9 cellular contexts compared by ENCODE assay signal in the genomic region with DNA sequence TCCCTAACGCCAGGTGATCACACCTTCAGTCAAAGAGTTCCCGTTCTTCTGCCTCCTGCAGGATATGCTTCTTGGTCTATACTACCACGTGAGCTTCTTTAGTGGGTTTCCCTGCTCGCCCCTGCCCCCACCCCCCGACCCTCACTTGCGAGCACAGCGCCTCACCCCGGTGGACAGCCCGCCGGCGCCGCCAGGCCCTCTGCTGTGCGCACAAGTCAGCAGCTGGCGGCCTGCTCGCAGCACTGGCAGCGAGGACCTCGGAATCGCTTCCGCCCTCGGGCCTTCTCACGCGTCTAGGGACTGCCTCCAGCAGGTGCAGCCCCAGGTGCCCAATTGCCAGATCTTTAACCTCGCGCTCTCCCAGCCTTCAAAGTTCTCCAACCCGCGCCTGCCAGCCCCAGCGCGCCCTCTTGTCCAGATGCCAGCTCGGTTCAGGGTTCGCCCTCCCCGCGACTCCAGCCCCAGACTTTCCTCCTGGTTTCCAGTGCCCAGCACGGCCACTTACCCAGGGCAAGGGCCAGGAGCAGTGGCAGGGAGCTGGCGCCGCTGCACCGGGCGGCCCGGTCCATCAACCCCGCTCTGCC. TPM values are rescaled to one million over a fixed set of nuclear protein-coding genes. Genes with fewer than 3 reads are reported as not detected.
A peak's percentile ranks its signal among the peaks of the same experiment; 100 is the strongest.
DNase-seq lines count a peak whose midpoint lies in the region; ATAC-seq and TF ChIP-seq lines count a peak whose summit lies in the region.
"Had no signal": no experiment of that assay in that cellular context is flagged by ENCODE, and none has a peak within 500 bp of the region (broad histone marks: within the 10 kb centered on the region; RNA-seq: fewer than 3 reads in every experiment).

No MANE protein-coding gene starts in this region.

- in situ Hi-C loops in SK-MEL-5 (cut with HindIII; ENCODE audit: low pct_unique_long_range_greater_than_20kb, low sequenced_read_pairs) = no loop called here

- peaks cover 0 to 3% (median 0%) of the 10 kb centered on the region in 7 donors for H3K9me3 Mint-ChIP-seq in naive B cell

- H3K27ac Mint-ChIP-seq in naive B cell = no peak overlapping the region

- TF ChIP-seq CTCF in fibroblast of mammary gland (conservative IDR thresholded peaks at IDR 0.05; ENCODE audit: control insufficient read depth, insufficient read depth, low read depth, low read length) = no peak

- H3K36me3 Mint-ChIP-seq in naive B cell = no peaks in the 10 kb centered on the region

- H3K4me3 ChIP-seq in fibroblast of mammary gland (ENCODE audit: control insufficient read depth, low read depth, low read length) = peak overlapping the region; percentile 52
- H3K4me3 ChIP-seq: SK-N-MC had no signal

- H3K4me3 Mint-ChIP-seq in naive B cell = peak overlapping the region in 5 of 8 donors; percentile 37 to 79 (median 61)

- ATAC-seq in naive B cell (ENCODE audit: low read depth in 2 of 2) = peak; percentile 34 to 52
- ATAC-seq in HG02798 (IDR thresholded peaks at IDR 0.05; ENCODE audit: poor library complexity, unreplicated experiment) = no peak
- no peak for ATAC-seq in GM18868 (IDR thresholded peaks at IDR 0.05; ENCODE audit: unreplicated experiment)
- ATAC-seq in HG02885 (IDR thresholded peaks at IDR 0.05; ENCODE audit: poor library complexity, unreplicated experiment) = no peak

- peak; percentile 59 for DNase-seq in DMS53 treated with DMSO at 0.1 percent for 48 hours (lab: John Stamatoyannopoulos, UW; ENCODE audit: unreplicated experiment)
- peak; percentile 84 for DNase-seq in HT-29 (ENCODE audit: low spot score)
- peak; percentile 12 for DNase-seq in SK-MEL-5 (ENCODE audit: low read depth, low spot score)
- peak; percentile 13 for DNase-seq in fibroblast of mammary gland (ENCODE audit: low read depth)
- no peak for DNase-seq in naive B cell

- H3K4me1 Mint-ChIP-seq in naive B cell = peaks cover 4 to 12% (median 8%) of the 10 kb centered on the region in 3 donors

- H3K27me3 Mint-ChIP-seq in naive B cell = peaks cover 48 to 76% (median 75%) of the 10 kb centered on the region in 3 donors

RNA-seq across cellular contexts. Expression of a gene that starts 0.5 kb away (rescaled TPM):
- total RNA-seq in HT-29 (2014; rRNA removed; shearing (Covaris generic)) = 1.4 and 1.9 TPM in 2 replicates
- total RNA-seq in SK-MEL-5 (2014; rRNA removed; shearing (Covaris generic)) = 0.16 and 0.18 TPM in 2 replicates
- polyA plus RNA-seq in SK-MEL-5 (2015; cell fraction: cytosol; rRNA removed) = 0.03 and 0.15 TPM in 2 replicates
- polyA plus RNA-seq in SK-MEL-5 (2015; cell fraction: nucleus; rRNA removed) = not detected in 2 replicates
- not detected for polyA plus RNA-seq in naive B cell (ENCODE audit: low read depth in 6 of 6)

Comparison
In these comparisons a context has a peak if more than half of its experiments do, and no peak if none do; other contexts are left out.
1. ATAC-seq: peak in naive B cell (2 of 2); none in HG02798 (single experiment), GM18868 (single experiment) and HG02885 (single experiment).